Comparison of ENCODE assay signal across 8 cellular contexts in the genomic region with DNA sequence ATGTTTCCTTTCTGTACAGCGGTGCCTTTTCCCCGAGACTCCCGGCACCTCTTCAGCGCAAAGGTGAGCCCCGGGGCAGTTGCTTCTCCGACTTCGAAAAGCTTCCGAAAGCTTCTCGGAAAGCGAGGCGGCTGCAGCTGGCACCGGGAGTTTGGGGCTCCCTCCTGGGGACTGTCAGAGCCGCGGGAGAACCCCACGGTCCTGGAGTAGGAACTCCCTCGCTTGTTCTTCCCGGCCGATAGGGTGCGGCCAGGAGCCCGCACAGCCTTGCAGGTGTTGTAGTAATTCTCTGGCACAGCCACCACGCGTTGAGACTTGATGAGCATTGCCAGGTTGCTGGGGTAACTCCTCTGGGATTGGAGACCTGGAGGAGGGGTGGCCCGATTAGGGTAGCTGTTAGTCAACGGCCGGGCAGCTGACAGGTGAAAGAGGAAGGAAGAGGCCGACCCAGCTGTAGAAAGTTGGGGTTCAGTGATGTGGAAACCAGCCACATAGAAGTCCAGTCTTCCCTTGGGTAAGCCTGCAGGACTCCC. TPM values are rescaled to one million over a fixed set of nuclear protein-coding genes. Genes with fewer than 3 reads are reported as not detected.
A peak's percentile ranks its signal among the peaks of the same experiment; 100 is the strongest.
DNase-seq lines count a peak whose midpoint lies in the region; ATAC-seq, FAIRE-seq and TF ChIP-seq lines count a peak whose summit lies in the region.

No MANE protein-coding gene starts in this region.

- H2AFZ ChIP-seq in K562 (ENCODE audit: low read depth, low read length): peak overlapping the region; percentile 83

- no peaks in the 10 kb centered on the region for H4K20me1 ChIP-seq in K562 (replicated peaks; ENCODE audit: control insufficient read depth, insufficient read depth, low read length)

- CTCF ChIA-PET in K562 (lab: Yijun Ruan, JAX; ENCODE audit: low intra/inter-chr PET ratio): interaction anchor here (0.5 kb wide), 1 partner anchor 565 kb away, joined by 3 read pairs; no protein-coding TSS in a partner anchor

- H3K36me3 ChIP-seq in K562 (ENCODE audit: control insufficient read depth, insufficient read depth, low read length): peaks cover 20% of the 10 kb centered on the region
- H3K36me3 ChIP-seq in small intestine (ENCODE audit: control insufficient read depth in 2 of 2, insufficient read depth in 2 of 2, low read length in 2 of 2): peaks cover 3 to 4% of the 10 kb centered on the region in 2 donors

- peaks cover 40% of the 10 kb centered on the region for H3K79me2 ChIP-seq in K562 (ENCODE audit: control insufficient read depth, insufficient read depth, low read length)

- BruUV-seq in K562 (replicated peaks; lab: Mats Ljungman, UMichigan): no TSS peak

- in situ Hi-C loops in K562 (cut with MboI): no loop called here

- H3K4me1 ChIP-seq in K562 (replicated peaks in 1 of 2; ENCODE audit: control insufficient read depth in 2 of 2, insufficient read depth in 2 of 2, low read length in 2 of 2) (peaks cover 14 to 25% of the 10 kb centered on the region in 2 experiments), small intestine (ENCODE audit: control insufficient read depth in 2 of 2, insufficient read depth in 1 of 2, low read depth in 1 of 2, low read length in 1 of 2) (no peaks in the 10 kb centered on the region)

- POLR2A ChIA-PET in K562 (lab: Yijun Ruan, JAX): interaction anchor here (0.7 to 1.1 kb wide), 2 partner anchors 16 to 185 kb away, joined by 3 read pairs; no protein-coding TSS in a partner anchor

- WGBS in K562 (ENCODE audit: insufficient coverage, low coverage, missing lambda C conversion rate): 0% methylated on average over 26 of the region's 26 CpGs
- WGBS in small intestine, 3 donors: 0 to 1% (median 1%) methylated on average over 23 to 26 of the region's 26 CpGs

- H3K27ac ChIP-seq in K562 (ENCODE audit: extremely low read depth, low read depth, low read length) (peak overlapping the region; percentile 65), small intestine (ENCODE audit: low read depth in 1 of 2, low read length in 1 of 2) (peak overlapping the region; percentile 96 to 97)

- DNase-seq in NCI-H1694 treated with DMSO at 0.1 percent for 48 hours (lab: John Stamatoyannopoulos, UW) (peak; percentile 36), NCI-H1694 (lab: John Stamatoyannopoulos, UW) (no peak), NCI-H1105 treated with DMSO at 0.1 percent for 48 hours (lab: John Stamatoyannopoulos, UW) (peak; percentile 92), T follicular helper cell (ENCODE audit: low read depth) (peak; percentile 35), K562 (ENCODE audit: extremely low read depth in 1 of 4, low spot score in 3 of 4) (peak; percentile 63 to 82 (median 69)), iPS-NIHi11 (ENCODE audit: low spot score) (peak; percentile 80), small intestine (peak; percentile 93)

- FAIRE-seq in K562 (lab: Jason Lieb, UNC): peak; percentile 60
- no peak for FAIRE-seq in small intestine (lab: Jason Lieb, UNC)

- H3K4me3 ChIP-seq in K562 (peak overlapping the region; percentile 74), small intestine (ENCODE audit: low read depth in 1 of 2, low read length in 2 of 2) (peak overlapping the region; percentile 86 to 99)

- no peak; the same call in 1 of the 2 replicates for TF ChIP-seq POLR2A in K562 (conservative IDR thresholded peaks at IDR 0.05)

- H3K4me2 ChIP-seq in K562 (ENCODE audit: insufficient read depth, low read length): peak overlapping the region; percentile 78

- H3K27me3 ChIP-seq in K562 (ENCODE audit: control insufficient read depth in 2 of 2, insufficient read depth in 2 of 2, low read length in 2 of 2) (no peaks in the 10 kb centered on the region), small intestine (ENCODE audit: control insufficient read depth in 2 of 2, insufficient read depth in 2 of 2, low read length in 2 of 2) (no peaks in the 10 kb centered on the region)

- ATAC-seq in HG02840 (IDR thresholded peaks at IDR 0.05; ENCODE audit: low FRiP score, unreplicated experiment) (peak; percentile 25), K562 (peak; percentile 69)

- TF ChIP-seq RAD21 in K562 (CRISPR knock-in tag; conservative IDR thresholded peaks at IDR 0.05 in 1 of 2, IDR thresholded peaks at IDR 0.05 in 1 of 2): peak in 1 of 2 experiments; percentile 43; a peak in 2 of 4 replicates

- peak; percentile 58 to 76 (median 66) for TF ChIP-seq CTCF in K562 (IDR thresholded peaks at IDR 0.05 in 2 of 3, conservative IDR thresholded peaks at IDR 0.05 in 1 of 3; ENCODE audit: insufficient read depth in 2 of 3, low read depth in 1 of 3, low read length in 3 of 3)

- intact Hi-C loops in K562 (cut with micrococcal nuclease): loop anchor here (5.0 to 10.0 kb wide), 2 partner anchors 106 to 451 kb away; partner anchors contain the start of genes DEK and NUP153

- TF ChIP-seq EP300 in K562 (IDR thresholded peaks at IDR 0.05; ENCODE audit: low read length): 0 out of 2 replicates have a peak, but pooled peaks have one; percentile 1

- H3K9ac ChIP-seq in K562 (ENCODE audit: insufficient read depth in 1 of 2, low read depth in 2 of 2, low read length in 2 of 2): peak overlapping the region; percentile 72 to 95

- no peaks in the 10 kb centered on the region for H3K9me3 ChIP-seq in K562 (replicated peaks; ENCODE audit: control insufficient read depth, insufficient read depth, low read depth, low read length)
- no peaks in the 10 kb centered on the region for H3K9me3 ChIP-seq in small intestine (ENCODE audit: control insufficient read depth, low read depth)

- no peaks in the 10 kb centered on the region for H3K9me1 ChIP-seq in K562 (ENCODE audit: control insufficient read depth, insufficient read depth, low read length)

RNA-seq across cellular contexts. Expression of gene KDM1B, which starts 0.7 kb away (rescaled TPM):
- 27.5 and 41.4 TPM in 2 replicates for total RNA-seq in K562 (2011; cell fraction: chromatin; rRNA removed; ENCODE audit: low replicate concordance)
- total RNA-seq in K562 (2011; cell fraction: nucleolus; rRNA removed): 13.7 and 14.7 TPM in 2 replicates
- total RNA-seq in K562 (2011; cell fraction: nucleoplasm; rRNA removed): 23.5 and 27.9 TPM in 2 replicates
- total RNA-seq in K562 (2014; rRNA removed) (24.6 and 29.1 TPM in 2 replicates), K562 (2014; rRNA removed; fragmentation: Illumina TruSeq; extraction: Trizol) (35.1 and 36.3 TPM in 2 replicates), K562 (2015; rRNA removed; fragmentation: Illumina TruSeq; extraction: Trizol) (37.5 and 38.7 TPM in 2 replicates), K562 (2021) (43.0 and 47.4 TPM in 2 replicates)
- polyA plus RNA-seq in K562 (2011; rRNA removed) (40.5 and 58.9 TPM in 2 replicates), K562 (2014; fragmentation: Illumina TruSeq; extraction: Trizol) (34.9 and 46.1 TPM in 2 replicates), K562 (2014; fragmentation: Nextera tagmentation; extraction: Ambion mirVana) (1 to 10 TPM; 1.4 to 1.7 TPM), K562 (2014; rRNA removed) (29.0 and 33.8 TPM in 2 replicates), small intestine (10 to 100 TPM in 1 of 3 donors, 1 to 10 TPM in 2; 7.0 to 10.1 (median 9.2) TPM)
- polyA plus RNA-seq in K562 (2011; cell fraction: cytosol; rRNA removed): 32.8 and 37.0 TPM in 2 replicates
- 20.4 and 20.6 TPM in 2 replicates for polyA plus RNA-seq in K562 (2011; cell fraction: nucleus; rRNA removed)
- polyA plus RNA-seq in K562 (2012): 40.5 and 40.6 TPM in 2 replicates
- 92.3 and 93.1 TPM in 2 replicates for polyA minus RNA-seq in K562 (2011; rRNA and poly(A)+ RNA removed)
- 33.8 and 36.1 TPM in 2 replicates for polyA minus RNA-seq in K562 (2011; cell fraction: cytosol; rRNA and poly(A)+ RNA removed)
- polyA minus RNA-seq in K562 (2011; cell fraction: nucleus; rRNA and poly(A)+ RNA removed): 13.2 and 20.1 TPM in 2 replicates

RNA-seq across cellular contexts. Expression of gene TPMT, which starts 1.1 kb away (rescaled TPM):
- 8.8 and 14.9 TPM in 2 replicates for total RNA-seq in K562 (2011; cell fraction: chromatin; rRNA removed; ENCODE audit: low replicate concordance)
- 6.3 and 6.7 TPM in 2 replicates for total RNA-seq in K562 (2011; cell fraction: nucleolus; rRNA removed)
- 9.2 and 12.9 TPM in 2 replicates for total RNA-seq in K562 (2011; cell fraction: nucleoplasm; rRNA removed)
- total RNA-seq in K562 (2014; rRNA removed): 26.1 and 26.2 TPM in 2 replicates
- 48.0 and 52.2 TPM in 2 replicates for total RNA-seq in K562 (2014; rRNA removed; fragmentation: Illumina TruSeq; extraction: Trizol)
- 43.7 and 46.5 TPM in 2 replicates for total RNA-seq in K562 (2015; rRNA removed; fragmentation: Illumina TruSeq; extraction: Trizol)
- 24.2 and 24.5 TPM in 2 replicates for total RNA-seq in K562 (2021)
- 42.7 and 67.4 TPM in 2 replicates for polyA plus RNA-seq in K562 (2011; rRNA removed)
- 20.1 and 30.5 TPM in 2 replicates for polyA plus RNA-seq in K562 (2011; cell fraction: cytosol; rRNA removed)
- 5.7 and 9.6 TPM in 2 replicates for polyA plus RNA-seq in K562 (2011; cell fraction: nucleus; rRNA removed)
- 36.9 and 50.3 TPM in 2 replicates for polyA plus RNA-seq in K562 (2012)
- polyA plus RNA-seq in K562 (2014; fragmentation: Illumina TruSeq; extraction: Trizol): 41.6 and 51.6 TPM in 2 replicates
- polyA plus RNA-seq in K562 (2014; fragmentation: Nextera tagmentation; extraction: Ambion mirVana): 10 to 100 TPM; 43.8 to 48.0 TPM
- polyA plus RNA-seq in K562 (2014; rRNA removed): 35.9 and 42.6 TPM in 2 replicates
- polyA minus RNA-seq in K562 (2011; rRNA and poly(A)+ RNA removed): 41.8 and 46.2 TPM in 2 replicates
- 7.1 and 14.4 TPM in 2 replicates for polyA minus RNA-seq in K562 (2011; cell fraction: cytosol; rRNA and poly(A)+ RNA removed)
- polyA minus RNA-seq in K562 (2011; cell fraction: nucleus; rRNA and poly(A)+ RNA removed): 3.6 and 6.4 TPM in 2 replicates
- polyA plus RNA-seq in small intestine: 10 to 100 TPM; 27.8 to 74.8 (median 72.5) TPM

RNA-seq across cellular contexts. Expression of gene NHLRC1, which starts 33.5 kb away (rescaled TPM):
- total RNA-seq in K562 (2011; cell fraction: chromatin; rRNA removed; ENCODE audit: low replicate concordance): not detected in 2 replicates
- not detected in 2 replicates for total RNA-seq in K562 (2011; cell fraction: nucleolus; rRNA removed)
- total RNA-seq in K562 (2011; cell fraction: nucleoplasm; rRNA removed): not detected in 2 replicates
- total RNA-seq in K562 (2014; rRNA removed) (not detected in 2 replicates), K562 (2014; rRNA removed; fragmentation: Illumina TruSeq; extraction: Trizol) (not detected in 2 replicates), K562 (2015; rRNA removed; fragmentation: Illumina TruSeq; extraction: Trizol) (not detected in 2 replicates), K562 (2021) (not detected in 2 replicates)
- polyA plus RNA-seq in K562 (2011; rRNA removed) (not detected in 2 replicates), K562 (2014; fragmentation: Illumina TruSeq; extraction: Trizol) (not detected in 2 replicates), K562 (2014; fragmentation: Nextera tagmentation; extraction: Ambion mirVana) (not detected), K562 (2014; rRNA removed) (not detected in 2 replicates), small intestine (1 to 10 TPM; 1.1 to 5.2 (median 1.9) TPM)
- polyA plus RNA-seq in K562 (2011; cell fraction: cytosol; rRNA removed): not detected in 2 replicates
- polyA plus RNA-seq in K562 (2011; cell fraction: nucleus; rRNA removed): not detected in 2 replicates
- not detected in 2 replicates for polyA plus RNA-seq in K562 (2012)
- not detected in 2 replicates for polyA minus RNA-seq in K562 (2011; rRNA and poly(A)+ RNA removed)
- polyA minus RNA-seq in K562 (2011; cell fraction: cytosol; rRNA and poly(A)+ RNA removed): not detected in 2 replicates
- not detected in 2 replicates for polyA minus RNA-seq in K562 (2011; cell fraction: nucleus; rRNA and poly(A)+ RNA removed)
